ENCODE assay signal across 1 cellular context in genomic region chr13:24253520-24254150, GRCh38.
TF ChIP-seq lines count a peak whose summit lies in the region.

No MANE protein-coding gene starts in this region.

TF ChIP-seq in GM12878, 131 proteins besides CTCF, POLR2A, EP300 and RAD21 (continued from another document):
- TF ChIP-seq ATF3 (IDR thresholded peaks at IDR 0.05; ENCODE audit: borderline replicate concordance, extremely low read depth, low read depth, low read length) = no peak
TF ChIP-seq in GM12878: peak in this region for 0.
